Comparison of ENCODE assay signal across 8 cellular contexts in genomic region chr11:96307748-96308133, GRCh38. TPM values are rescaled to one million over a fixed set of nuclear protein-coding genes. Genes with fewer than 3 reads are reported as not detected.
DNase-seq lines count a peak whose midpoint lies in the region; ATAC-seq and TF ChIP-seq lines count a peak whose summit lies in the region.

No MANE protein-coding gene starts in this region.

- TF ChIP-seq CTCF in Peyer's patch (IDR thresholded peaks at IDR 0.05) (no peak), esophagus muscularis mucosa (IDR thresholded peaks at IDR 0.05) (no peak), lower leg skin (IDR thresholded peaks at IDR 0.05) (no peak)

- WGBS in esophagus muscularis mucosa: 25% methylated on average over 3 of the region's 3 CpGs
- 26 to 34% methylated on average over 3 of the region's 3 CpGs for WGBS in lower leg skin, 2 donors

- H3K27me3 ChIP-seq in Peyer's patch (no peaks in the 10 kb centered on the region), esophagus muscularis mucosa (no peaks in the 10 kb centered on the region)

- DNase-seq in DMS 273 treated with DMSO at 0.1 percent for 48 hours (lab: John Stamatoyannopoulos, UW): peak; percentile 42
- no peak for DNase-seq in Peyer's patch
- DNase-seq in esophagus muscularis mucosa (ENCODE audit: extremely low spot score): no peak
- DNase-seq in pons (ENCODE audit: low spot score): peak; percentile 57
- DNase-seq in NCI-H1092 treated with DMSO at 0.1 percent for 48 hours (lab: John Stamatoyannopoulos, UW): no peak
- no peak for DNase-seq in stimulated activated CD4-positive, alpha-beta T cell treated with anti-CD3 and anti-CD28 coated beads, Interleukin-4, amount 100 ng/mL, for 4 hours
- DNase-seq in lower leg skin (ENCODE audit: low spot score in 2 of 2): no peak

- TF ChIP-seq POLR2A in Peyer's patch (IDR thresholded peaks at IDR 0.05): no peak
- no peak for TF ChIP-seq POLR2A in esophagus muscularis mucosa (IDR thresholded peaks at IDR 0.05; ENCODE audit: low read depth)
- TF ChIP-seq POLR2A in lower leg skin (IDR thresholded peaks at IDR 0.05): no peak

- H3K36me3 ChIP-seq in Peyer's patch: no peaks in the 10 kb centered on the region
- H3K36me3 ChIP-seq in esophagus muscularis mucosa: no peaks in the 10 kb centered on the region

- no peak for ATAC-seq in GM19324 (IDR thresholded peaks at IDR 0.05; ENCODE audit: low FRiP score, unreplicated experiment)

- H3K4me1 ChIP-seq in Peyer's patch (peaks cover 0 to 42% (median 0%) of the 10 kb centered on the region in 4 donors), esophagus muscularis mucosa (peaks cover 52 to 94% (median 93%) of the 10 kb centered on the region in 4 donors)

- H3K4me3 ChIP-seq in Peyer's patch (peak overlapping the region in 2 of 4 donors; percentile 28 to 30), esophagus muscularis mucosa (peak overlapping the region; percentile 38 to 46 (median 41)), lower leg skin (ENCODE audit: low read depth, poor library complexity, severe bottlenecking) (no peak overlapping the region)

- intact Hi-C loops in esophagus muscularis mucosa (cut with DNase I): no loop called here
- intact Hi-C loops in lower leg skin (cut with DNase I; ENCODE audit: low total_unique reads): no loop called here

- H3K27ac ChIP-seq in Peyer's patch (peak overlapping the region; percentile 13 to 82 (median 68)), esophagus muscularis mucosa (replicated peaks in 1 of 4) (peak overlapping the region; percentile 75 to 84 (median 78))

- TF ChIP-seq EP300 in esophagus muscularis mucosa (IDR thresholded peaks at IDR 0.05): no peak

- no peaks in the 10 kb centered on the region for H3K9me3 ChIP-seq in Peyer's patch
- no peaks in the 10 kb centered on the region for H3K9me3 ChIP-seq in esophagus muscularis mucosa

RNA-seq across cellular contexts. Expression of gene MAML2, which starts 35.3 kb away (rescaled TPM):
- 10 to 100 TPM in 3 of 4 donors, 1 to 10 TPM in 1; 8.4 to 60.2 (median 22.7) TPM for total RNA-seq in Peyer's patch
- total RNA-seq in esophagus muscularis mucosa: 10 to 100 TPM; 20.0 to 33.7 (median 23.2) TPM
- total RNA-seq in lower leg skin: 10 to 100 TPM; 17.6 to 31.6 (median 25.8) TPM

Comparison
In these comparisons a context has a peak if more than half of its experiments do, and no peak if none do; other contexts are left out.
1. DNase-seq: peak in DMS 273 treated with DMSO at 0.1 percent for 48 hours (single experiment) and pons (single experiment); none in Peyer's patch (0 of 3), esophagus muscularis mucosa (single experiment), NCI-H1092 treated with DMSO at 0.1 percent for 48 hours (single experiment), stimulated activated CD4-positive, alpha-beta T cell treated with anti-CD3 and anti-CD28 coated beads, Interleukin-4, amount 100 ng/mL, for 4 hours (0 of 2) and lower leg skin (0 of 2).